Comparison of ENCODE assay signal across 10 cellular contexts in the genomic region with DNA sequence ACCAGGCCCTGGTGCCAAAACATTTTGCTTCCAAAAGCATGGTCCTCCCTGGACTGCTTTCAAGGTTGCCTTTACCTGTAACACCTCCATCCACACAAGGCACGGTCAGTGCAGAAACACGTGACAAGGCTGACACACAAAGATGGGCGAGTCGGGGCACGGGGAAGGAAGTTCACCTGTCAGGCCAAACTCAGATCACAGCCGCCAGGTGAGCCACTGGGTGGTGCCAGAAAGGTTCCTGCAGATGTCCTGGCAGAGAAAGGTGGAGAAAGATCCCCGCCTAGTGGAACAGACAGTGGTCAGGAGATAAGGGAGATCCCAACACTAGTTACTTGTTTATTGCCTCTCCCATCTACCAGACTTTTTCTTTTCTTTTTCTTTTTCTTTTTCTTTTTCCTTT.
DNase-seq lines count a peak whose midpoint lies in the region; ATAC-seq, FAIRE-seq and TF ChIP-seq lines count a peak whose summit lies in the region.
"Had no signal": no experiment of that assay in that cellular context is flagged by ENCODE, and none has a peak within 500 bp of the region (broad histone marks: within the 10 kb centered on the region; RNA-seq: fewer than 3 reads in every experiment).

No MANE protein-coding gene starts in this region.

- DNase-seq in D721Med (ENCODE audit: insufficient read length, low spot score) (no peak), HuH-7.5 (ENCODE audit: low spot score) (peak; percentile 25), PC-3 (peak; percentile 87), islet precursor cell (peak; percentile 91), nucleus accumbens (lab: John Stamatoyannopoulos, UW) (no peak), SKM-1 treated with dmso at 0.1 percent for 144 hours (lab: John Stamatoyannopoulos, UW; ENCODE audit: unreplicated experiment) (no peak), activated gamma-delta T cell treated with Interleukin-2 at 50 U/mL for 16 hours (no peak), NK-92 (lab: John Stamatoyannopoulos, UW; ENCODE audit: unreplicated experiment) (no peak)
- DNase-seq: natural killer cell, T-helper 1 cell had no signal

- no TSS peak for BruUV-seq in PC-3 (replicated peaks; lab: Mats Ljungman, UMichigan)

- H3K27ac ChIP-seq in PC-3 (ENCODE audit: low read length), result no peak overlapping the region

- no peak overlapping the region for H3K4me3 ChIP-seq in PC-3 (ENCODE audit: low read length)

- no peaks in the 10 kb centered on the region for H3K36me3 ChIP-seq in PC-3 (ENCODE audit: low read depth, low read length)

- no peak overlapping the region for H2AFZ ChIP-seq in PC-3 (ENCODE audit: low read length)

- intact Hi-C loops in PC-3 (cut with micrococcal nuclease), result loop anchor here (2.0 kb wide), 2 partner anchors 133 to 693 kb away; no protein-coding TSS in a partner anchor

- TF ChIP-seq CTCF in D721Med (IDR thresholded peaks at IDR 0.05; ENCODE audit: insufficient read depth, missing control alignments) (peak; percentile 32), PC-3 (conservative IDR thresholded peaks at IDR 0.05; ENCODE audit: low read depth, low read length) (peak; percentile 80)

- no peaks in the 10 kb centered on the region for H4K20me1 ChIP-seq in PC-3 (ENCODE audit: low read length)

- no peak for FAIRE-seq in D721Med (lab: Jason Lieb, UNC)

- H3K4me1 ChIP-seq in PC-3 (ENCODE audit: insufficient read depth, low read length), result peaks cover 4% of the 10 kb centered on the region; the same call in 1 of the 2 replicates

- no peaks in the 10 kb centered on the region for H3K79me2 ChIP-seq in PC-3 (ENCODE audit: low read length)

- H3K9ac ChIP-seq in PC-3 (ENCODE audit: low read length), result no peak overlapping the region

- peak; percentile 79 for ATAC-seq in PC-3
- ATAC-seq: natural killer cell had no signal

- no peaks in the 10 kb centered on the region for H3K9me2 ChIP-seq in PC-3 (replicated peaks; ENCODE audit: low read length)

- no peaks in the 10 kb centered on the region for H3F3A ChIP-seq in PC-3 (ENCODE audit: low read length, unreplicated experiment)

- CTCF ChIA-PET in PC-3 (lab: Charles Lee), result no interaction called here

- no peaks in the 10 kb centered on the region for H3K9me3 ChIP-seq in PC-3 (ENCODE audit: low read length)

- POLR2A ChIA-PET in PC-3 (lab: Charles Lee; ENCODE audit: unreplicated experiment), result no interaction called here

- no peak overlapping the region for H3K4me2 ChIP-seq in PC-3 (ENCODE audit: low read length)

- H3K27me3 ChIP-seq in PC-3 (ENCODE audit: low read length), result no peaks in the 10 kb centered on the region

Comparison
In these comparisons a context has a peak if more than half of its experiments do, and no peak if none do; other contexts are left out.
1. DNase-seq: peak in HuH-7.5 (single experiment), PC-3 (single experiment) and islet precursor cell (single experiment); none in D721Med (single experiment), nucleus accumbens (0 of 56), SKM-1 treated with dmso at 0.1 percent for 144 hours (single experiment), activated gamma-delta T cell treated with Interleukin-2 at 50 U/mL for 16 hours (single experiment) and NK-92 (single experiment).